In genomic region chr10:87886635-87887034, GRCh38 we compare ENCODE assay signal across 18 cellular contexts. TPM values are rescaled to one million over a fixed set of nuclear protein-coding genes. Genes with fewer than 3 reads are reported as not detected.
DNase-seq lines count a peak whose midpoint lies in the region; ATAC-seq, FAIRE-seq and TF ChIP-seq lines count a peak whose summit lies in the region.
"Had no signal": no experiment of that assay in that cellular context is flagged by ENCODE, and none has a peak within 500 bp of the region (broad histone marks: within the 10 kb centered on the region; RNA-seq: fewer than 3 reads in every experiment).

No MANE protein-coding gene starts in this region.

- H3K4me1 Mint-ChIP-seq in central memory CD8-positive, alpha-beta T cell: peaks cover 61% of the 10 kb centered on the region
- H3K4me1 Mint-ChIP-seq in memory B cell: peaks cover 31% of the 10 kb centered on the region

- FAIRE-seq in GM12891 (lab: Jason Lieb, UNC): peak; percentile 54
- peak; percentile 83 for FAIRE-seq in H54 (lab: Jason Lieb, UNC)
- FAIRE-seq: A549, D721Med, G401.6, HTR-8/SVneo had no signal

- no peak for ATAC-seq in central memory CD8-positive, alpha-beta T cell (replicated peaks; ENCODE audit: extremely low read depth, poor library complexity, severe bottlenecking)
- no peak for ATAC-seq in memory B cell (ENCODE audit: low read depth)
- no peak for ATAC-seq in left cardiac atrium
- no peak for ATAC-seq in GM18907 (IDR thresholded peaks at IDR 0.05; ENCODE audit: unreplicated experiment)
- ATAC-seq: A549 had no signal

- H3K36me3 Mint-ChIP-seq in central memory CD8-positive, alpha-beta T cell (ENCODE audit: insufficient read depth): peaks cover 9% of the 10 kb centered on the region
- H3K36me3 Mint-ChIP-seq in memory B cell: peaks cover 30% of the 10 kb centered on the region

- no peak overlapping the region for H3K4me3 Mint-ChIP-seq in central memory CD8-positive, alpha-beta T cell
- H3K4me3 Mint-ChIP-seq in memory B cell: no peak overlapping the region

- intact Hi-C loops in left cardiac atrium (cut with DNase I): no loop called here

- TF ChIP-seq POLR2A in GM12891 (IDR thresholded peaks at IDR 0.05; ENCODE audit: low read depth, low read length) (no peak), H54 (IDR thresholded peaks at IDR 0.05; ENCODE audit: low read depth, low read length) (no peak)

- H3K9me3 Mint-ChIP-seq in central memory CD8-positive, alpha-beta T cell: peaks cover 8% of the 10 kb centered on the region
- H3K9me3 Mint-ChIP-seq in memory B cell: peaks cover 7% of the 10 kb centered on the region

- no peaks in the 10 kb centered on the region for H3K27me3 Mint-ChIP-seq in central memory CD8-positive, alpha-beta T cell
- H3K27me3 Mint-ChIP-seq in memory B cell: no peaks in the 10 kb centered on the region
- H3K27me3 Mint-ChIP-seq: CD4-positive, alpha-beta memory T cell had no signal

- H3K27ac Mint-ChIP-seq in central memory CD8-positive, alpha-beta T cell (ENCODE audit: low read depth): peak overlapping the region; percentile 39
- H3K27ac Mint-ChIP-seq in memory B cell: peak overlapping the region; percentile 30

- DNase-seq in GM12891 (ENCODE audit: insufficient read length, low spot score): no peak
- DNase-seq in H54 (ENCODE audit: insufficient read length, low spot score): no peak
- DNase-seq in central memory CD8-positive, alpha-beta T cell (ENCODE audit: low spot score in 2 of 2): no peak
- no peak for DNase-seq in memory B cell (ENCODE audit: low spot score in 2 of 2)
- DNase-seq in T1000 (lab: John Stamatoyannopoulos, UW): no peak
- no peak for DNase-seq in left cardiac atrium
- DNase-seq: BE2C; CD4-positive, alpha-beta memory T cell; COR-L47; DMS153; DMS79 treated with DMSO at 0.1 percent for 48 hours; EL; GOT3 had no signal

TF ChIP-seq in GM12891, 5 proteins besides CTCF, POLR2A, EP300 and RAD21:
- TF ChIP-seq TAF1 (IDR thresholded peaks at IDR 0.05; ENCODE audit: low read depth, low read length) (no peak), POLR2AphosphoS5 (IDR thresholded peaks at IDR 0.05; ENCODE audit: low read depth, low read length) (no peak), SPI1 (IDR thresholded peaks at IDR 0.05; ENCODE audit: low read depth, low read length) (no peak), PAX5 (IDR thresholded peaks at IDR 0.05; ENCODE audit: insufficient read depth, low read length, severe bottlenecking) (no peak), POU2F2 (IDR thresholded peaks at IDR 0.05; ENCODE audit: low read depth, low read length) (no peak)

RNA-seq across cellular contexts. Expression of gene PTEN, which starts 23.2 kb away (rescaled TPM):
- 70.9 TPM for polyA plus RNA-seq in GM12891 (2012; ENCODE audit: low read depth, missing spikeins)
- 10 to 100 TPM; 76.7 to 79.7 TPM for total RNA-seq in left cardiac atrium

RNA-seq across cellular contexts. Expression of gene KLLN, which starts 23.3 kb away (rescaled TPM):
- polyA plus RNA-seq in GM12891 (2012; ENCODE audit: low read depth, missing spikeins): 1.0 TPM
- total RNA-seq in left cardiac atrium: under 1 TPM; 0.56 to 0.58 TPM
